Comparison of ENCODE assay signal across 10 cellular contexts in genomic region chr7:44754802-44755697, GRCh38. TPM values are rescaled to one million over a fixed set of nuclear protein-coding genes. Genes with fewer than 3 reads are reported as not detected.
A peak's percentile ranks its signal among the peaks of the same experiment; 100 is the strongest.
DNase-seq lines count a peak whose midpoint lies in the region; ATAC-seq and TF ChIP-seq lines count a peak whose summit lies in the region.
"Had no signal": no experiment of that assay in that cellular context is flagged by ENCODE, and none has a peak within 500 bp of the region (broad histone marks: within the 10 kb centered on the region; RNA-seq: fewer than 3 reads in every experiment).

No MANE protein-coding gene starts in this region.

- H2BK5ac ChIP-seq in mesendoderm (ENCODE audit: low read length), result no peak overlapping the region

- ATAC-seq in left ventricle myocardium superior, result no peak
- ATAC-seq in activated B cell treated with CpG ODN at 0.5 μM for 24 hours (ENCODE audit: low read depth), result no peak
- ATAC-seq in upper lobe of left lung (ENCODE audit: low FRiP score in 2 of 2), result no peak
- ATAC-seq in GM21423 (IDR thresholded peaks at IDR 0.05; ENCODE audit: unreplicated experiment), result no peak

- no peak overlapping the region for H4K5ac ChIP-seq in mesendoderm (ENCODE audit: low read length)

- H3K79me2 ChIP-seq in mesendoderm (ENCODE audit: control insufficient read depth, insufficient read depth, low read length), result peaks cover 7% of the 10 kb centered on the region

- H3K79me1 ChIP-seq in mesendoderm (ENCODE audit: low read length), result peaks cover 11% of the 10 kb centered on the region

- peaks cover 10% of the 10 kb centered on the region for H3K4me1 ChIP-seq in cardiac muscle cell (ENCODE audit: low read depth)
- no peaks in the 10 kb centered on the region for H3K4me1 ChIP-seq in mesendoderm (ENCODE audit: control insufficient read depth, low read depth, low read length)
- peaks cover 44 to 64% (median 56%) of the 10 kb centered on the region in 4 donors for H3K4me1 ChIP-seq in upper lobe of left lung

- peak overlapping the region; percentile 17 for H3K56ac ChIP-seq in mesendoderm (ENCODE audit: low read length)

- H2BK120ac ChIP-seq in mesendoderm (ENCODE audit: low read depth, low read length), result no peak overlapping the region

- peak overlapping the region; percentile 66 for H3K27ac Mint-ChIP-seq in activated B cell treated with CpG ODN at 0.5 μM for 24 hours

- intact Hi-C loops in left ventricle myocardium superior (cut with micrococcal nuclease) (no loop called here), activated B cell treated with CpG ODN at 0.5 μM for 24 hours (cut with micrococcal nuclease) (loop anchor here (5.0 kb wide), 1 partner anchor 68 kb away; no protein-coding TSS in a partner anchor)

- H4K8ac ChIP-seq in mesendoderm (ENCODE audit: low read depth, low read length), result no peak overlapping the region

- H3K4me3 Mint-ChIP-seq in activated B cell treated with CpG ODN at 0.5 μM for 24 hours, result no peak overlapping the region

- no peaks in the 10 kb centered on the region for H3K27me3 Mint-ChIP-seq in activated B cell treated with CpG ODN at 0.5 μM for 24 hours

- no peaks in the 10 kb centered on the region for H3K27me3 ChIP-seq in cardiac muscle cell
- no peaks in the 10 kb centered on the region for H3K27me3 ChIP-seq in mesendoderm (ENCODE audit: insufficient read depth, low read length, poor library complexity)
- no peaks in the 10 kb centered on the region for H3K27me3 ChIP-seq in upper lobe of left lung
- no peaks in the 10 kb centered on the region for H3K27me3 ChIP-seq in MG63

- H3K36me3 ChIP-seq in cardiac muscle cell, result peaks cover 3% of the 10 kb centered on the region
- H3K36me3 ChIP-seq in mesendoderm (ENCODE audit: control insufficient read depth, insufficient read depth, low read length), result no peaks in the 10 kb centered on the region
- peaks cover 15 to 38% (median 32%) of the 10 kb centered on the region in 4 donors for H3K36me3 ChIP-seq in upper lobe of left lung
- peaks cover 18% of the 10 kb centered on the region for H3K36me3 ChIP-seq in MG63

- peaks cover 61% of the 10 kb centered on the region for H3K4me1 Mint-ChIP-seq in activated B cell treated with CpG ODN at 0.5 μM for 24 hours

- no peak overlapping the region for H3K4ac ChIP-seq in mesendoderm (ENCODE audit: low read depth, low read length)

- peak overlapping the region; percentile 28 for H3K27ac ChIP-seq in cardiac muscle cell
- H3K27ac ChIP-seq in mesendoderm (ENCODE audit: low read depth, low read length), result no peak overlapping the region
- peak overlapping the region; percentile 41 to 54 (median 51) for H3K27ac ChIP-seq in upper lobe of left lung
- H3K27ac ChIP-seq: PC-9, VCaP had no signal

- CTCF ChIA-PET in activated B cell treated with CpG ODN at 0.5 μM for 24 hours (lab: Charles Lee), result no interaction called here

- H3K4me3 ChIP-seq in cardiac muscle cell, result no peak overlapping the region
- H3K4me3 ChIP-seq in mesendoderm (ENCODE audit: low read length), result no peak overlapping the region
- no peak overlapping the region for H3K4me3 ChIP-seq in upper lobe of left lung
- no peak overlapping the region for H3K4me3 ChIP-seq in MG63
- H3K4me3 ChIP-seq: PC-9 had no signal

- H3K4me2 ChIP-seq in mesendoderm (ENCODE audit: low read length), result no peak overlapping the region
- H3K4me2 ChIP-seq: PC-9 had no signal

- H3K9me3 Mint-ChIP-seq in activated B cell treated with CpG ODN at 0.5 μM for 24 hours, result no peaks in the 10 kb centered on the region

- no peak for TF ChIP-seq POLR2A in upper lobe of left lung (IDR thresholded peaks at IDR 0.05)

- no peak overlapping the region for H2AK5ac ChIP-seq in mesendoderm (ENCODE audit: low read length)

- no peak overlapping the region for H2BK15ac ChIP-seq in mesendoderm (replicated peaks; ENCODE audit: low read depth)

- no peak overlapping the region for H3K18ac ChIP-seq in mesendoderm (ENCODE audit: low read length)

- TF ChIP-seq EP300 in upper lobe of left lung (IDR thresholded peaks at IDR 0.05), result no peak

- POLR2A ChIA-PET in activated B cell treated with CpG ODN at 0.5 μM for 24 hours (lab: Charles Lee), result interaction anchor here (1.6 kb wide), 1 partner anchor 42 kb away, joined by 4 read pairs; the partner anchor contains the start of gene PPIA

- H3K9me3 ChIP-seq in cardiac muscle cell (ENCODE audit: low read depth), result no peaks in the 10 kb centered on the region
- no peaks in the 10 kb centered on the region for H3K9me3 ChIP-seq in upper lobe of left lung
- no peaks in the 10 kb centered on the region for H3K9me3 ChIP-seq in MG63

- H3K36me3 Mint-ChIP-seq in activated B cell treated with CpG ODN at 0.5 μM for 24 hours (ENCODE audit: low read depth), result peaks cover 52% of the 10 kb centered on the region

- H3K9ac ChIP-seq in mesendoderm (ENCODE audit: low read length), result no peak overlapping the region

- DNase-seq in cardiac muscle cell (ENCODE audit: low read depth in 1 of 2, low spot score in 1 of 2) (no peak), left ventricle myocardium superior (no peak), activated B cell treated with CpG ODN at 0.5 μM for 24 hours (no peak), mesendoderm (no peak), upper lobe of left lung (no peak), MG63 (no peak), CD1c-positive myeloid dendritic cell (ENCODE audit: extremely low spot score) (no peak)
- DNase-seq: PC-9 had no signal

- no CpG with 5 or more reads among the region's 11 CpGs for WGBS in mesendoderm (ENCODE audit: extremely low coverage, insufficient coverage, low lambda C conversion rate)
- 79% methylated on average over 10 to 11 of the region's 11 CpGs for WGBS in upper lobe of left lung, 2 donors

- H3K23ac ChIP-seq in mesendoderm (ENCODE audit: low read length), result no peak overlapping the region

- TF ChIP-seq CTCF in cardiac muscle cell (IDR thresholded peaks at IDR 0.05; ENCODE audit: low read depth, low read length) (no peak), activated B cell treated with CpG ODN at 0.5 μM for 24 hours (IDR thresholded peaks at IDR 0.05) (no peak), upper lobe of left lung (IDR thresholded peaks at IDR 0.05) (no peak)

RNA-seq across cellular contexts. Expression of gene ZMIZ2, which starts 6.4 kb away (rescaled TPM):
- total RNA-seq in cardiac muscle cell (30.4 and 47.7 TPM in 2 replicates), left ventricle myocardium superior (64.8 TPM), activated B cell treated with CpG ODN at 0.5 μM for 24 hours (378 and 440 TPM in 2 replicates), upper lobe of left lung (100 to 1,000 TPM in 2 of 6 donors, 10 to 100 TPM in 4; 27.0 to 161 (median 85.7) TPM)
- 58.9 and 70.2 TPM in 2 replicates for polyA plus RNA-seq in cardiac muscle cell
- polyA plus RNA-seq in mesendoderm (2013, experiment 1 of 2), result 33.4 TPM
- polyA plus RNA-seq in mesendoderm (2013, experiment 2 of 2), result 34.8 TPM
- 2.0 and 6.6 TPM in 2 replicates for total RNA-seq in MG63 (2014; rRNA removed; shearing (Covaris generic); ENCODE audit: low replicate concordance)

RNA-seq across cellular contexts. Expression of gene PPIA, which starts 41.4 kb away (rescaled TPM):
- total RNA-seq in cardiac muscle cell (903 and 1,485 TPM in 2 replicates), left ventricle myocardium superior (436 TPM), activated B cell treated with CpG ODN at 0.5 μM for 24 hours (1,411 and 1,534 TPM in 2 replicates), upper lobe of left lung (1,000 to 10,000 TPM in 5 of 6 donors, 100 to 1,000 TPM in 1; 351 to 1,606 (median 1,253) TPM)
- 1,946 and 2,579 TPM in 2 replicates for polyA plus RNA-seq in cardiac muscle cell
- 3,157 TPM for polyA plus RNA-seq in mesendoderm (2013, experiment 1 of 2)
- 3,156 TPM for polyA plus RNA-seq in mesendoderm (2013, experiment 2 of 2)
- 6,024 and 6,806 TPM in 2 replicates for total RNA-seq in MG63 (2014; rRNA removed; shearing (Covaris generic); ENCODE audit: low replicate concordance)
